15 cellular contexts compared by ENCODE assay signal in genomic region chr5:67431191-67431590, GRCh38.
"Had no signal": no experiment of that assay in that cellular context is flagged by ENCODE, and none has a peak within 500 bp of the region (broad histone marks: within the 10 kb centered on the region; RNA-seq: fewer than 3 reads in every experiment).

No MANE protein-coding gene starts in this region.

- H3K27ac ChIP-seq: brain microvascular endothelial cell, dorsolateral prefrontal cortex, lower lobe of right lung, right atrium auricular region, upper lobe of left lung had no signal

- ATAC-seq: lower lobe of right lung had no signal

- DNase-seq: activated CD4-positive, alpha-beta T cell treated with anti-CD3 and anti-CD28 coated beads, Interleukin-2, amount 50 U/mL, for 1 hour; activated CD4-positive, CD25-positive, alpha-beta regulatory T cell; activated naive CD4-positive, alpha-beta T cell treated with anti-CD3 and anti-CD28 coated beads, Interleukin-2, amount 10 ng/mL, durations not matched to agents 7 days and 5 days; activated T-cell treated with anti-CD3 and anti-CD28 coated beads for 4 hours; amniotic stem cell; brain microvascular endothelial cell; dorsolateral prefrontal cortex; hypothalamus; left cardiac atrium; lower lobe of right lung; naive B cell; small intestine; T-helper 2 cell; upper lobe of left lung had no signal
